ENCODE assay signal across 1 cellular context in the genomic region with DNA sequence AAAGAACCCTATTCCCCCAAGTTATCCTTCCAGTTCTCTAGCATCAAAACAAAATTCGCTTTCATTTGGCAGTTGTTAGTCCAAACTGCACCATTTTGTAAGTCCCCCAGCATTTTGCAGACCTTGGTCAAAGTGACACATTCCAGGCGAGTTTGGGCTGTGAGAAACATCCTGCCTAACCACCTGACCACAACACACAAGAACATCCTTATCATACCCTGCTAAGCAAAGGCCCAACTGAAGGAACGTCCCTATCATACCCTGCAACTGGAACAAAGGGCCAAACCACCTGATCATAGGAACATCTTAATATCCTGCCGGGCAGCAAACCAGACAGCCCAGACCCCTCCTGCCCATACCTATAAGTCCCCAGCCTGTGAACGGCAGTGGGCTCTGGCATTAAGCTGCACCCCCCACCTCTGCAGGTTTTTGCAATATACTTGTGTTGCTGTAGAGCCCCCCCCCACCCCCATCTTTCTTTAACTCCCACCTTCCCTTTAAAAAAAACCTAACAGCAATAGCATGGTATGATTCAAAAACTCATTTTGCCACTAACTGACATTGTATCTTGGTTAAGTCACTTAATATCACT.
TF ChIP-seq lines count a peak whose summit lies in the region.

No MANE protein-coding gene starts in this region.

TF ChIP-seq in HepG2, 621 proteins besides CTCF, POLR2A, EP300 and RAD21 (continued from another document and continues in another):
- TF ChIP-seq, protein P1, sequence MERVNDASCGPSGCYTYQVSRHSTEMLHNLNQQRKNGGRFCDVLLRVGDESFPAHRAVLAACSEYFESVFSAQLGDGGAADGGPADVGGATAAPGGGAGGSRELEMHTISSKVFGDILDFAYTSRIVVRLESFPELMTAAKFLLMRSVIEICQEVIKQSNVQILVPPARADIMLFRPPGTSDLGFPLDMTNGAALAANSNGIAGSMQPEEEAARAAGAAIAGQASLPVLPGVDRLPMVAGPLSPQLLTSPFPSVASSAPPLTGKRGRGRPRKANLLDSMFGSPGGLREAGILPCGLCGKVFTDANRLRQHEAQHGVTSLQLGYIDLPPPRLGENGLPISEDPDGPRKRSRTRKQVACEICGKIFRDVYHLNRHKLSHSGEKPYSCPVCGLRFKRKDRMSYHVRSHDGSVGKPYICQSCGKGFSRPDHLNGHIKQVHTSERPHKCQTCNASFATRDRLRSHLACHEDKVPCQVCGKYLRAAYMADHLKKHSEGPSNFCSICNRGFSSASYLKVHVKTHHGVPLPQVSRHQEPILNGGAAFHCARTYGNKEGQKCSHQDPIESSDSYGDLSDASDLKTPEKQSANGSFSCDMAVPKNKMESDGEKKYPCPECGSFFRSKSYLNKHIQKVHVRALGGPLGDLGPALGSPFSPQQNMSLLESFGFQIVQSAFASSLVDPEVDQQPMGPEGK (CRISPR knock-in tag; IDR thresholded peaks at IDR 0.05) = peak; percentile 23; the same call in 1 of the 2 replicates
- TF ChIP-seq ZNF891 (CRISPR knock-in tag; IDR thresholded peaks at IDR 0.05) (no peak), ZNF567 (CRISPR knock-in tag; IDR thresholded peaks at IDR 0.05; ENCODE audit: borderline replicate concordance) (no peak), PHF8 (CRISPR knock-in tag; IDR thresholded peaks at IDR 0.05) (no peak), SNAI1 (CRISPR knock-in tag; IDR thresholded peaks at IDR 0.05; ENCODE audit: borderline replicate concordance) (0 out of 2 replicates have a peak, but pooled peaks have one; percentile 22), NCOA2 (CRISPR knock-in tag; IDR thresholded peaks at IDR 0.05) (no peak), ZFX (CRISPR knock-in tag; IDR thresholded peaks at IDR 0.05; ENCODE audit: low read depth) (peak; percentile 60; the same call in 1 of the 2 replicates), TEAD3 (CRISPR knock-in tag; optimal IDR thresholded peaks at IDR 0.05; ENCODE audit: borderline replicate concordance) (peak; percentile 100), STAT5B (CRISPR knock-in tag; IDR thresholded peaks at IDR 0.05) (no peak), TOE1 (CRISPR knock-in tag; IDR thresholded peaks at IDR 0.05) (no peak), BCL6 (CRISPR knock-in tag; IDR thresholded peaks at IDR 0.05) (no peak), MTA1 (CRISPR knock-in tag; IDR thresholded peaks at IDR 0.05; ENCODE audit: borderline replicate concordance) (no peak), PPARG (CRISPR knock-in tag; conservative IDR thresholded peaks at IDR 0.05) (peak; percentile 27; the same call in 1 of the 2 replicates), TBX3 (IDR thresholded peaks at IDR 0.05; ENCODE audit: borderline replicate concordance) (no peak), ZNF296 (CRISPR knock-in tag; conservative IDR thresholded peaks at IDR 0.05) (no peak), FOXM1 (CRISPR knock-in tag; IDR thresholded peaks at IDR 0.05) (no peak), IRF2 (CRISPR knock-in tag; IDR thresholded peaks at IDR 0.05) (peak; percentile 32; the same call in 1 of the 2 replicates), NCOR1 (IDR thresholded peaks at IDR 0.05; ENCODE audit: borderline replicate concordance, low read length) (no peak), CBFB (CRISPR knock-in tag; IDR thresholded peaks at IDR 0.05) (peak; percentile 64; the same call in 1 of the 2 replicates), HNF4A (CRISPR knock-in tag; IDR thresholded peaks at IDR 0.05) (peak; percentile 72), ETV5 (CRISPR knock-in tag; IDR thresholded peaks at IDR 0.05; ENCODE audit: borderline replicate concordance) (peak; percentile 94), HNF4G (IDR thresholded peaks at IDR 0.05; ENCODE audit: borderline replicate concordance, low read depth, low read length) (peak; percentile 69; the same call in 1 of the 2 replicates), HNF4G (CRISPR knock-in tag; IDR thresholded peaks at IDR 0.05; ENCODE audit: borderline replicate concordance, low read depth) (no peak), TBX2 (CRISPR knock-in tag; IDR thresholded peaks at IDR 0.05; ENCODE audit: borderline replicate concordance) (peak; percentile 58; the same call in 1 of the 2 replicates), ZNF563 (CRISPR knock-in tag; IDR thresholded peaks at IDR 0.05) (no peak), KMT2B (CRISPR knock-in tag; IDR thresholded peaks at IDR 0.05) (peak; percentile 48; the same call in 1 of the 2 replicates)
- TF ChIP-seq, protein P2, sequence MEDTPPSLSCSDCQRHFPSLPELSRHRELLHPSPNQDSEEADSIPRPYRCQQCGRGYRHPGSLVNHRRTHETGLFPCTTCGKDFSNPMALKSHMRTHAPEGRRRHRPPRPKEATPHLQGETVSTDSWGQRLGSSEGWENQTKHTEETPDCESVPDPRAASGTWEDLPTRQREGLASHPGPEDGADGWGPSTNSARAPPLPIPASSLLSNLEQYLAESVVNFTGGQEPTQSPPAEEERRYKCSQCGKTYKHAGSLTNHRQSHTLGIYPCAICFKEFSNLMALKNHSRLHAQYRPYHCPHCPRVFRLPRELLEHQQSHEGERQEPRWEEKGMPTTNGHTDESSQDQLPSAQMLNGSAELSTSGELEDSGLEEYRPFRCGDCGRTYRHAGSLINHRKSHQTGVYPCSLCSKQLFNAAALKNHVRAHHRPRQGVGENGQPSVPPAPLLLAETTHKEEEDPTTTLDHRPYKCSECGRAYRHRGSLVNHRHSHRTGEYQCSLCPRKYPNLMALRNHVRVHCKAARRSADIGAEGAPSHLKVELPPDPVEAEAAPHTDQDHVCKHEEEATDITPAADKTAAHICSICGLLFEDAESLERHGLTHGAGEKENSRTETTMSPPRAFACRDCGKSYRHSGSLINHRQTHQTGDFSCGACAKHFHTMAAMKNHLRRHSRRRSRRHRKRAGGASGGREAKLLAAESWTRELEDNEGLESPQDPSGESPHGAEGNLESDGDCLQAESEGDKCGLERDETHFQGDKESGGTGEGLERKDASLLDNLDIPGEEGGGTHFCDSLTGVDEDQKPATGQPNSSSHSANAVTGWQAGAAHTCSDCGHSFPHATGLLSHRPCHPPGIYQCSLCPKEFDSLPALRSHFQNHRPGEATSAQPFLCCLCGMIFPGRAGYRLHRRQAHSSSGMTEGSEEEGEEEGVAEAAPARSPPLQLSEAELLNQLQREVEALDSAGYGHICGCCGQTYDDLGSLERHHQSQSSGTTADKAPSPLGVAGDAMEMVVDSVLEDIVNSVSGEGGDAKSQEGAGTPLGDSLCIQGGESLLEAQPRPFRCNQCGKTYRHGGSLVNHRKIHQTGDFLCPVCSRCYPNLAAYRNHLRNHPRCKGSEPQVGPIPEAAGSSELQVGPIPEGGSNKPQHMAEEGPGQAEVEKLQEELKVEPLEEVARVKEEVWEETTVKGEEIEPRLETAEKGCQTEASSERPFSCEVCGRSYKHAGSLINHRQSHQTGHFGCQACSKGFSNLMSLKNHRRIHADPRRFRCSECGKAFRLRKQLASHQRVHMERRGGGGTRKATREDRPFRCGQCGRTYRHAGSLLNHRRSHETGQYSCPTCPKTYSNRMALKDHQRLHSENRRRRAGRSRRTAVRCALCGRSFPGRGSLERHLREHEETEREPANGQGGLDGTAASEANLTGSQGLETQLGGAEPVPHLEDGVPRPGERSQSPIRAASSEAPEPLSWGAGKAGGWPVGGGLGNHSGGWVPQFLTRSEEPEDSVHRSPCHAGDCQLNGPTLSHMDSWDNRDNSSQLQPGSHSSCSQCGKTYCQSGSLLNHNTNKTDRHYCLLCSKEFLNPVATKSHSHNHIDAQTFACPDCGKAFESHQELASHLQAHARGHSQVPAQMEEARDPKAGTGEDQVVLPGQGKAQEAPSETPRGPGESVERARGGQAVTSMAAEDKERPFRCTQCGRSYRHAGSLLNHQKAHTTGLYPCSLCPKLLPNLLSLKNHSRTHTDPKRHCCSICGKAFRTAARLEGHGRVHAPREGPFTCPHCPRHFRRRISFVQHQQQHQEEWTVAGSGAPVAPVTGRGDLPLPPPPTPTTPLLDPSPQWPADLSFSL (CRISPR knock-in tag; IDR thresholded peaks at IDR 0.05) = no peak
- TF ChIP-seq, protein P3, sequence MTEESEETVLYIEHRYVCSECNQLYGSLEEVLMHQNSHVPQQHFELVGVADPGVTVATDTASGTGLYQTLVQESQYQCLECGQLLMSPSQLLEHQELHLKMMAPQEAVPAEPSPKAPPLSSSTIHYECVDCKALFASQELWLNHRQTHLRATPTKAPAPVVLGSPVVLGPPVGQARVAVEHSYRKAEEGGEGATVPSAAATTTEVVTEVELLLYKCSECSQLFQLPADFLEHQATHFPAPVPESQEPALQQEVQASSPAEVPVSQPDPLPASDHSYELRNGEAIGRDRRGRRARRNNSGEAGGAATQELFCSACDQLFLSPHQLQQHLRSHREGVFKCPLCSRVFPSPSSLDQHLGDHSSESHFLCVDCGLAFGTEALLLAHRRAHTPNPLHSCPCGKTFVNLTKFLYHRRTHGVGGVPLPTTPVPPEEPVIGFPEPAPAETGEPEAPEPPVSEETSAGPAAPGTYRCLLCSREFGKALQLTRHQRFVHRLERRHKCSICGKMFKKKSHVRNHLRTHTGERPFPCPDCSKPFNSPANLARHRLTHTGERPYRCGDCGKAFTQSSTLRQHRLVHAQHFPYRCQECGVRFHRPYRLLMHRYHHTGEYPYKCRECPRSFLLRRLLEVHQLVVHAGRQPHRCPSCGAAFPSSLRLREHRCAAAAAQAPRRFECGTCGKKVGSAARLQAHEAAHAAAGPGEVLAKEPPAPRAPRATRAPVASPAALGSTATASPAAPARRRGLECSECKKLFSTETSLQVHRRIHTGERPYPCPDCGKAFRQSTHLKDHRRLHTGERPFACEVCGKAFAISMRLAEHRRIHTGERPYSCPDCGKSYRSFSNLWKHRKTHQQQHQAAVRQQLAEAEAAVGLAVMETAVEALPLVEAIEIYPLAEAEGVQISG (CRISPR knock-in tag; IDR thresholded peaks at IDR 0.05) = peak; percentile 40; the same call in 1 of the 2 replicates
- TF ChIP-seq, protein P4, sequence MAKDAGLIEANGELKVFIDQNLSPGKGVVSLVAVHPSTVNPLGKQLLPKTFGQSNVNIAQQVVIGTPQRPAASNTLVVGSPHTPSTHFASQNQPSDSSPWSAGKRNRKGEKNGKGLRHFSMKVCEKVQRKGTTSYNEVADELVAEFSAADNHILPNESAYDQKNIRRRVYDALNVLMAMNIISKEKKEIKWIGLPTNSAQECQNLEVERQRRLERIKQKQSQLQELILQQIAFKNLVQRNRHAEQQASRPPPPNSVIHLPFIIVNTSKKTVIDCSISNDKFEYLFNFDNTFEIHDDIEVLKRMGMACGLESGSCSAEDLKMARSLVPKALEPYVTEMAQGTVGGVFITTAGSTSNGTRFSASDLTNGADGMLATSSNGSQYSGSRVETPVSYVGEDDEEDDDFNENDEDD (CRISPR knock-in tag; IDR thresholded peaks at IDR 0.05; ENCODE audit: borderline replicate concordance) = no peak
- TF ChIP-seq, protein P5, sequence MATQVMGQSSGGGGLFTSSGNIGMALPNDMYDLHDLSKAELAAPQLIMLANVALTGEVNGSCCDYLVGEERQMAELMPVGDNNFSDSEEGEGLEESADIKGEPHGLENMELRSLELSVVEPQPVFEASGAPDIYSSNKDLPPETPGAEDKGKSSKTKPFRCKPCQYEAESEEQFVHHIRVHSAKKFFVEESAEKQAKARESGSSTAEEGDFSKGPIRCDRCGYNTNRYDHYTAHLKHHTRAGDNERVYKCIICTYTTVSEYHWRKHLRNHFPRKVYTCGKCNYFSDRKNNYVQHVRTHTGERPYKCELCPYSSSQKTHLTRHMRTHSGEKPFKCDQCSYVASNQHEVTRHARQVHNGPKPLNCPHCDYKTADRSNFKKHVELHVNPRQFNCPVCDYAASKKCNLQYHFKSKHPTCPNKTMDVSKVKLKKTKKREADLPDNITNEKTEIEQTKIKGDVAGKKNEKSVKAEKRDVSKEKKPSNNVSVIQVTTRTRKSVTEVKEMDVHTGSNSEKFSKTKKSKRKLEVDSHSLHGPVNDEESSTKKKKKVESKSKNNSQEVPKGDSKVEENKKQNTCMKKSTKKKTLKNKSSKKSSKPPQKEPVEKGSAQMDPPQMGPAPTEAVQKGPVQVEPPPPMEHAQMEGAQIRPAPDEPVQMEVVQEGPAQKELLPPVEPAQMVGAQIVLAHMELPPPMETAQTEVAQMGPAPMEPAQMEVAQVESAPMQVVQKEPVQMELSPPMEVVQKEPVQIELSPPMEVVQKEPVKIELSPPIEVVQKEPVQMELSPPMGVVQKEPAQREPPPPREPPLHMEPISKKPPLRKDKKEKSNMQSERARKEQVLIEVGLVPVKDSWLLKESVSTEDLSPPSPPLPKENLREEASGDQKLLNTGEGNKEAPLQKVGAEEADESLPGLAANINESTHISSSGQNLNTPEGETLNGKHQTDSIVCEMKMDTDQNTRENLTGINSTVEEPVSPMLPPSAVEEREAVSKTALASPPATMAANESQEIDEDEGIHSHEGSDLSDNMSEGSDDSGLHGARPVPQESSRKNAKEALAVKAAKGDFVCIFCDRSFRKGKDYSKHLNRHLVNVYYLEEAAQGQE (IDR thresholded peaks at IDR 0.05; ENCODE audit: borderline replicate concordance in 1 of 2, low read depth in 1 of 2, low read length in 2 of 2) = no peak
- TF ChIP-seq, protein P6, sequence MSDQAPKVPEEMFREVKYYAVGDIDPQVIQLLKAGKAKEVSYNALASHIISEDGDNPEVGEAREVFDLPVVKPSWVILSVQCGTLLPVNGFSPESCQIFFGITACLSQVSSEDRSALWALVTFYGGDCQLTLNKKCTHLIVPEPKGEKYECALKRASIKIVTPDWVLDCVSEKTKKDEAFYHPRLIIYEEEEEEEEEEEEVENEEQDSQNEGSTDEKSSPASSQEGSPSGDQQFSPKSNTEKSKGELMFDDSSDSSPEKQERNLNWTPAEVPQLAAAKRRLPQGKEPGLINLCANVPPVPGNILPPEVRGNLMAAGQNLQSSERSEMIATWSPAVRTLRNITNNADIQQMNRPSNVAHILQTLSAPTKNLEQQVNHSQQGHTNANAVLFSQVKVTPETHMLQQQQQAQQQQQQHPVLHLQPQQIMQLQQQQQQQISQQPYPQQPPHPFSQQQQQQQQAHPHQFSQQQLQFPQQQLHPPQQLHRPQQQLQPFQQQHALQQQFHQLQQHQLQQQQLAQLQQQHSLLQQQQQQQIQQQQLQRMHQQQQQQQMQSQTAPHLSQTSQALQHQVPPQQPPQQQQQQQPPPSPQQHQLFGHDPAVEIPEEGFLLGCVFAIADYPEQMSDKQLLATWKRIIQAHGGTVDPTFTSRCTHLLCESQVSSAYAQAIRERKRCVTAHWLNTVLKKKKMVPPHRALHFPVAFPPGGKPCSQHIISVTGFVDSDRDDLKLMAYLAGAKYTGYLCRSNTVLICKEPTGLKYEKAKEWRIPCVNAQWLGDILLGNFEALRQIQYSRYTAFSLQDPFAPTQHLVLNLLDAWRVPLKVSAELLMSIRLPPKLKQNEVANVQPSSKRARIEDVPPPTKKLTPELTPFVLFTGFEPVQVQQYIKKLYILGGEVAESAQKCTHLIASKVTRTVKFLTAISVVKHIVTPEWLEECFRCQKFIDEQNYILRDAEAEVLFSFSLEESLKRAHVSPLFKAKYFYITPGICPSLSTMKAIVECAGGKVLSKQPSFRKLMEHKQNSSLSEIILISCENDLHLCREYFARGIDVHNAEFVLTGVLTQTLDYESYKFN (CRISPR knock-in tag; conservative IDR thresholded peaks at IDR 0.05) = peak; percentile 69
- TF ChIP-seq, protein P7, sequence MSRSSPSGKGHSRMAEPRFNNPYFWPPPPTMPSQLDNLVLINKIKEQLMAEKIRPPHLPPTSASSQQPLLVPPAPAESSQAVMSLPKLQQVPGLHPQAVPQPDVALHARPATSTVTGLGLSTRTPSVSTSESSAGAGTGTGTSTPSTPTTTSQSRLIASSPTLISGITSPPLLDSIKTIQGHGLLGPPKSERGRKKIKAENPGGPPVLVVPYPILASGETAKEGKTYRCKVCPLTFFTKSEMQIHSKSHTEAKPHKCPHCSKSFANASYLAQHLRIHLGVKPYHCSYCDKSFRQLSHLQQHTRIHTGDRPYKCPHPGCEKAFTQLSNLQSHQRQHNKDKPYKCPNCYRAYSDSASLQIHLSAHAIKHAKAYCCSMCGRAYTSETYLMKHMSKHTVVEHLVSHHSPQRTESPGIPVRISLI (CRISPR knock-in tag; IDR thresholded peaks at IDR 0.05; ENCODE audit: borderline replicate concordance) = no peak
